In the genomic region with DNA sequence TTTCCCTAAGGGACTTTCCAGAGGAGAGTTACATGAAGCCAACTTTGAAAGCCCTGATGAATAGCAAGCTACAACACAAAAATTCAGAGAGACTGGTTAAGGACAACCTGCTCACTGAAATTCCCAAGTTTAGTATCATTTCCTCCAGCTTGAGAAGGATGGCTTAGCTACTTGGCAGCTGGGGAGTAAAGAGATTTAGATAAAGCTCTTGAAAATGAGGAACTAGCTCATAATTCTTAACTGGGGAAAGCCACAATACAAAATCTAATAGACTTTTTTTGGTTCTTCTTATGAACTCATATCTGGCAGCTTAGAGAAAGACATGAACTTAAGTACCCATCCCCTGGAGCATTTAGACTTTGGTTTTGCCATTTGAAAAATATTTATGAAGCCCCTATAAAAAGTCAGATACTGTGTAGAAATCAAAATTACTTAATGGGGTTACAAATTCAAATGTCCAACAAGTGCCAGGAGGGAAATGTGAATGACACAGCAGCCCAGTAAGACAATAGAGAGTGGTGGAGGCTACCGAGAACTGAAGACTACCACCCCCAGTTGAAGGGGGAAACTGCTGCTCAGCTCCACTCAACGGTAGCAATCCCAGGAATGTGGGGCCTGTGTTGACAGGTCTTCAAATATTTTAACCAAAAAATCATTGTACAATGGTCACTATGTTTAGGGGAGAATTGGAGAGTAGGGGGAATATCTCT, we compare ENCODE assay signal across 10 cellular contexts.
DNase-seq lines count a peak whose midpoint lies in the region; ATAC-seq and TF ChIP-seq lines count a peak whose summit lies in the region.
"Had no signal": no experiment of that assay in that cellular context is flagged by ENCODE, and none has a peak within 500 bp of the region (broad histone marks: within the 10 kb centered on the region; RNA-seq: fewer than 3 reads in every experiment).

No MANE protein-coding gene starts in this region.

- H3K9me3 ChIP-seq in sigmoid colon, result no peaks in the 10 kb centered on the region
- H3K9me3 ChIP-seq: upper lobe of right lung had no signal

- H3K36me3 ChIP-seq in sigmoid colon, result no peaks in the 10 kb centered on the region
- H3K36me3 ChIP-seq: upper lobe of right lung had no signal

- WGBS in sigmoid colon, 2 donors, result 34 to 63% methylated on average over 2 of the region's 2 CpGs

- intact Hi-C loops in sigmoid colon (cut with DNase I), result no loop called here

- TF ChIP-seq EP300 in sigmoid colon (IDR thresholded peaks at IDR 0.05), result no peak

- ATAC-seq in GM18502 (IDR thresholded peaks at IDR 0.05; ENCODE audit: poor library complexity, unreplicated experiment), result peak; percentile 94
- ATAC-seq in GM21717 (IDR thresholded peaks at IDR 0.05; ENCODE audit: unreplicated experiment), result peak; percentile 81
- ATAC-seq in HG03520 (IDR thresholded peaks at IDR 0.05; ENCODE audit: unreplicated experiment), result peak; percentile 85
- ATAC-seq: upper lobe of right lung had no signal

- no peaks in the 10 kb centered on the region for H3K27me3 ChIP-seq in sigmoid colon
- H3K27me3 ChIP-seq: upper lobe of right lung had no signal

- no peak for TF ChIP-seq POLR2A in sigmoid colon (IDR thresholded peaks at IDR 0.05)

- no peak for TF ChIP-seq CTCF in sigmoid colon (IDR thresholded peaks at IDR 0.05)

- H3K27ac ChIP-seq in sigmoid colon, result no peak overlapping the region
- H3K27ac ChIP-seq: upper lobe of right lung had no signal

- DNase-seq in dermis blood vessel endothelial cell (peak; percentile 58), 8988T (no peak), UCSD-AML1 (lab: John Stamatoyannopoulos, UW; ENCODE audit: unreplicated experiment) (no peak), sigmoid colon (no peak), anterior cingulate cortex (lab: John Stamatoyannopoulos, UW) (no peak)
- DNase-seq: DMS79 treated with DMSO at 0.1 percent for 48 hours, upper lobe of right lung had no signal

- H3K4me1 ChIP-seq in sigmoid colon, result no peaks in the 10 kb centered on the region

- no peak overlapping the region for H3K4me3 ChIP-seq in sigmoid colon
- H3K4me3 ChIP-seq: upper lobe of right lung had no signal
